In the genomic region with DNA sequence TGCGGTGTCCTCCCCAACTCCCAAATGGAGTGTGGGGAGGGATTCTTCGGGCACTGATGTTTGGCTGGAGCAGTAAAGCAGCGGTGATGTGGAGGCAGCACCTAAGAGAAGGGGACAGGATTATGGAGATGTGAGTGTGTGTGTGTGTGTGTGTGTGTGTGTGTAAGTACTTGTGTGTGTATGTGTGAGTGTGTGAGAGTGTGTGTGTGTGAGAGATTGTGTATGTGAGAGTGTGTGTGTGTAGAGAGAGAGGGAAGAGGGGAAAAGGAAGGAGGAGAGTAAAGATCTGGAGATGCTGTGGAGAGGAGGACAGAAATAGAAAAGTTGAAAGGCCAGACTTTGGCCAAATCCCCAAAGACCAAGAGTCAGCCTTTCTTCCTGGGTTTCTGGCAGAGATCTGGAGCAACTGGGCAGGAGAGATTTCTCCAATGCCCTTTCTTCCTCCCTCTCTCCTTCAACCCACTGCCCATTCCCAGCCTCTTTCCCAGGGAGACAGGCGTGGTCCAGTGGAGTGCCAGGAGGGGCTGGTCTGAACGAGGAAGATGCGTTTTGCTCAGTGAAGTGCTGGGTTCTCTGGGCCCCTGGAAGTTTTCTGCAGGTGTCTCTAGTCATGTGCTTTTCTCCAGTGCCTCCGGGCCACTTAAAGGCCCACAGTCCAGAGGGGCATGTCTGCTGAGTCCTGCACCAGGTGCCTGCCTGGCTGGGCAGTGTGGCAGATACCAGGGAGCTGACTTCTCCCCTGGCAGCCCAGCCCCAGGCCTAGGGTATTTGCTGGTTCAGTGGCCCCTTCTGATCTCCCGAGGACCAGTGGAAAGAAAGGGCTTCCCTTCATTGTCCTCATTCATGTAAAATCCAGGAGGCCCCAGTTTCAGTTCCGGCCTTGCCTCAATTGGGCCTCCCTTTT, we compare ENCODE assay signal across 9 cellular contexts.
DNase-seq lines count a peak whose midpoint lies in the region; ATAC-seq and TF ChIP-seq lines count a peak whose summit lies in the region.
"Had no signal": no experiment of that assay in that cellular context is flagged by ENCODE, and none has a peak within 500 bp of the region (broad histone marks: within the 10 kb centered on the region; RNA-seq: fewer than 3 reads in every experiment).

No MANE protein-coding gene starts in this region.

- peaks cover 11% of the 10 kb centered on the region; the same call in 1 of the 2 replicates for H3K4me1 ChIP-seq in Panc1 (ENCODE audit: control insufficient read depth, insufficient read depth, low read length)
- H3K4me1 ChIP-seq in esophagus squamous epithelium = peaks cover 82 to 99% (median 83%) of the 10 kb centered on the region in 3 donors
- H3K4me1 ChIP-seq in rectal smooth muscle tissue (ENCODE audit: control insufficient read depth, insufficient read depth, low read length) = peaks cover 17% of the 10 kb centered on the region

- H3K27ac ChIP-seq in Panc1 (ENCODE audit: low read length) (no peak overlapping the region), esophagus squamous epithelium (peak overlapping the region; percentile 83 to 91 (median 88)), rectal smooth muscle tissue (ENCODE audit: low read depth, low read length) (peak overlapping the region; percentile 0)
- H3K27ac ChIP-seq: ovary had no signal

- intact Hi-C loops in Panc1 (cut with micrococcal nuclease; ENCODE audit: unreplicated experiment) = no loop called here
- intact Hi-C loops in esophagus squamous epithelium (cut with DNase I) = no loop called here

- no peaks in the 10 kb centered on the region for H3K9me3 ChIP-seq in Panc1 (ENCODE audit: control insufficient read depth, insufficient read depth, low read depth, low read length)
- no peaks in the 10 kb centered on the region for H3K9me3 ChIP-seq in esophagus squamous epithelium
- H3K9me3 ChIP-seq: ovary had no signal

- TF ChIP-seq POLR2A in esophagus squamous epithelium (IDR thresholded peaks at IDR 0.05) = no peak

- peak; percentile 8 for DNase-seq in COLO668 (lab: John Stamatoyannopoulos, UW; ENCODE audit: unreplicated experiment)
- no peak for DNase-seq in Panc1 (ENCODE audit: low read depth, low spot score)
- no peak for DNase-seq in esophagus squamous epithelium (lab: John Stamatoyannopoulos, UW)
- DNase-seq in Ammon's horn (ENCODE audit: low spot score) = no peak
- no peak for DNase-seq in SHP77 treated with DMSO at 0.1 percent for 48 hours (lab: John Stamatoyannopoulos, UW)
- DNase-seq: ovary had no signal

- H3K27me3 ChIP-seq in Panc1 (ENCODE audit: control insufficient read depth, insufficient read depth, low read length) (no peaks in the 10 kb centered on the region), esophagus squamous epithelium (no peaks in the 10 kb centered on the region), rectal smooth muscle tissue (ENCODE audit: control insufficient read depth, insufficient read depth, low read length) (no peaks in the 10 kb centered on the region)
- H3K27me3 ChIP-seq: ovary had no signal

- BruUV-seq in Panc1 (replicated peaks; lab: Mats Ljungman, UMichigan) = no TSS peak

- POLR2A ChIA-PET in Panc1 (lab: Charles Lee) = interaction anchor here (0.7 kb wide), 1 partner anchor 15 kb away, joined by 3 read pairs; no protein-coding TSS in a partner anchor

- ATAC-seq in Panc1 (0 out of 2 replicates have a peak, but pooled peaks have one; percentile 11), GM21825 (IDR thresholded peaks at IDR 0.05; ENCODE audit: unreplicated experiment) (no peak), GM19467 (IDR thresholded peaks at IDR 0.05; ENCODE audit: unreplicated experiment) (no peak)

- in situ Hi-C loops in Panc1 (cut with HindIII; ENCODE audit: low pct_unique_long_range_greater_than_20kb, low sequenced_read_pairs) = no loop called here

- no peak overlapping the region for H3K9ac ChIP-seq in rectal smooth muscle tissue (ENCODE audit: low read length)

- H3K36me3 ChIP-seq in Panc1 (ENCODE audit: control insufficient read depth, insufficient read depth, low read length) (no peaks in the 10 kb centered on the region), esophagus squamous epithelium (peaks cover 0 to 4% (median 0%) of the 10 kb centered on the region in 3 donors), rectal smooth muscle tissue (ENCODE audit: control insufficient read depth, insufficient read depth, low read length) (peaks cover under 1% of the 10 kb centered on the region)
- H3K36me3 ChIP-seq: ovary had no signal

- CTCF ChIA-PET in Panc1 (lab: Charles Lee) = interaction anchor here (0.6 kb wide), 1 partner anchor 631 kb away, joined by 3 read pairs; no protein-coding TSS in a partner anchor

- TF ChIP-seq CTCF in Panc1 (IDR thresholded peaks at IDR 0.05) (no peak), esophagus squamous epithelium (IDR thresholded peaks at IDR 0.05) (no peak)

- H3K4me3 ChIP-seq in Panc1 (ENCODE audit: low read depth in 2 of 2, low read length in 2 of 2) (no peak overlapping the region), esophagus squamous epithelium (peak overlapping the region in 3 of 4 donors; percentile 7 to 24 (median 12)), rectal smooth muscle tissue (ENCODE audit: low read length) (no peak overlapping the region)
- H3K4me3 ChIP-seq: ovary had no signal

- 48 to 73% methylated on average over 8 of the region's 9 CpGs for WGBS in esophagus squamous epithelium, 2 donors

Comparison
In these comparisons a context has a peak if more than half of its experiments do, and no peak if none do; other contexts are left out.
1. H3K4me3 ChIP-seq: peak in esophagus squamous epithelium (3 of 4); none in Panc1 (0 of 2) and rectal smooth muscle tissue (single experiment).